Comparison of ENCODE assay signal across 8 cellular contexts in the genomic region with DNA sequence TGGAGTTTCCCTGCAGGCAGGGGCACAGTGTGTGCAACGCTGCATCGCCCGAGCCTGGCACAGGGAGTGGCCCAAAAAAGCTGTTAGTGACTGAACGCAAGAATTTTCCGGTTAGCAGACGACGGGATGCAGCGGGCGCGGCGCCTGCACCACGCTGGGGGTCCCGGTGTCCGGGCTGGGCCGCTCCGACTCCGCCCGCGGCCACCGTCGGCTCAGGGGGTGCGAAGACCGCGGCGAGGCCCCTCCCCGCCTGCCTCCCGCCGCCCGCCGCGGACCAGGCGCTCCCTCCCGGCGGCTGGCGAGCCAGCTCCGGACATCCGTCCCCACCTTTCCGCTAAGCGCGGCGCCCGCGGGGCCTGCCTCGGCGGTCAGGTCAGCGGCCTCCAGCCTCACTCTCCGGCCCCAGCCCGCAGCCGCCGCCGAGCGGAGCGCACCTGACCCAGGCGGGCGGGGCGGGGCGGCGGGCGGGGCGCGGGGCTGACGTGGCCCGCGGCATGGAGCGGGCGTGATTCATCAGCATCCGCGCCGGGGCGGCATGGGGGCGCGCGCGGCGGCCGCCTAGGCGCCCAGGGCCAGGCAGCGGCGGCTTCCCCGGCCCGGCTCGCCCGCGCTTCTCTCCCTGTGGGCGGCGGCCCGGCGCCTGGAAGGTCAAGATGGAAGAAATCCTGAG. TPM values are rescaled to one million over a fixed set of nuclear protein-coding genes. Genes with fewer than 3 reads are reported as not detected.
DNase-seq lines count a peak whose midpoint lies in the region; ATAC-seq, FAIRE-seq and TF ChIP-seq lines count a peak whose summit lies in the region.

A gene with protein sequence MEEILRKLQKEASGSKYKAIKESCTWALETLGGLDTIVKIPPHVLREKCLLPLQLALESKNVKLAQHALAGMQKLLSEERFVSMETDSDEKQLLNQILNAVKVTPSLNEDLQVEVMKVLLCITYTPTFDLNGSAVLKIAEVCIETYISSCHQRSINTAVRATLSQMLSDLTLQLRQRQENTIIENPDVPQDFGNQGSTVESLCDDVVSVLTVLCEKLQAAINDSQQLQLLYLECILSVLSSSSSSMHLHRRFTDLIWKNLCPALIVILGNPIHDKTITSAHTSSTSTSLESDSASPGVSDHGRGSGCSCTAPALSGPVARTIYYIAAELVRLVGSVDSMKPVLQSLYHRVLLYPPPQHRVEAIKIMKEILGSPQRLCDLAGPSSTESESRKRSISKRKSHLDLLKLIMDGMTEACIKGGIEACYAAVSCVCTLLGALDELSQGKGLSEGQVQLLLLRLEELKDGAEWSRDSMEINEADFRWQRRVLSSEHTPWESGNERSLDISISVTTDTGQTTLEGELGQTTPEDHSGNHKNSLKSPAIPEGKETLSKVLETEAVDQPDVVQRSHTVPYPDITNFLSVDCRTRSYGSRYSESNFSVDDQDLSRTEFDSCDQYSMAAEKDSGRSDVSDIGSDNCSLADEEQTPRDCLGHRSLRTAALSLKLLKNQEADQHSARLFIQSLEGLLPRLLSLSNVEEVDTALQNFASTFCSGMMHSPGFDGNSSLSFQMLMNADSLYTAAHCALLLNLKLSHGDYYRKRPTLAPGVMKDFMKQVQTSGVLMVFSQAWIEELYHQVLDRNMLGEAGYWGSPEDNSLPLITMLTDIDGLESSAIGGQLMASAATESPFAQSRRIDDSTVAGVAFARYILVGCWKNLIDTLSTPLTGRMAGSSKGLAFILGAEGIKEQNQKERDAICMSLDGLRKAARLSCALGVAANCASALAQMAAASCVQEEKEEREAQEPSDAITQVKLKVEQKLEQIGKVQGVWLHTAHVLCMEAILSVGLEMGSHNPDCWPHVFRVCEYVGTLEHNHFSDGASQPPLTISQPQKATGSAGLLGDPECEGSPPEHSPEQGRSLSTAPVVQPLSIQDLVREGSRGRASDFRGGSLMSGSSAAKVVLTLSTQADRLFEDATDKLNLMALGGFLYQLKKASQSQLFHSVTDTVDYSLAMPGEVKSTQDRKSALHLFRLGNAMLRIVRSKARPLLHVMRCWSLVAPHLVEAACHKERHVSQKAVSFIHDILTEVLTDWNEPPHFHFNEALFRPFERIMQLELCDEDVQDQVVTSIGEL (N-terminal part only) (plus strand): TSS at position 506 of the 670 bp plus-strand sequence. CDS start 148 bp downstream, at position 654.

- no peaks in the 10 kb centered on the region for H3K9me3 Mint-ChIP-seq in stimulated activated memory B cell treated with anti-CD40 and anti-IgM and Interleukin-4, amounts not matched to agents 10 μg/mL and 1 μg/mL and 100 μg/mL, for 72 hours

- no peak within 1 kb of the TSS for H3K27ac Mint-ChIP-seq in stimulated activated memory B cell treated with anti-CD40 and anti-IgM and Interleukin-4, amounts not matched to agents 10 μg/mL and 1 μg/mL and 100 μg/mL, for 72 hours

- DNase-seq in GM12892 (ENCODE audit: insufficient read length): peak; percentile 31
- DNase-seq in NCI-H510A treated with DMSO at 0.1 percent for 48 hours (lab: John Stamatoyannopoulos, UW): peak; percentile 34
- peak; percentile 65 for DNase-seq in activated T-cell treated with anti-CD3 and anti-CD28 coated beads, Interleukin-2, amount 50 U/mL, for 1 hour
- peak; percentile 19 for DNase-seq in myocyte (ENCODE audit: low read depth)

- FAIRE-seq in GM12892 (lab: Jason Lieb, UNC): no peak

- H3K4me3 Mint-ChIP-seq in stimulated activated memory B cell treated with anti-CD40 and anti-IgM and Interleukin-4, amounts not matched to agents 10 μg/mL and 1 μg/mL and 100 μg/mL, for 72 hours: peak within 1 kb of the TSS; percentile 73

- peaks cover 58% of the 10 kb centered on the region for H3K27me3 Mint-ChIP-seq in stimulated activated memory B cell treated with anti-CD40 and anti-IgM and Interleukin-4, amounts not matched to agents 10 μg/mL and 1 μg/mL and 100 μg/mL, for 72 hours

- ATAC-seq in HG02642 (IDR thresholded peaks at IDR 0.05; ENCODE audit: poor library complexity, unreplicated experiment) (peak; percentile 81), esophagus mucosa (peak; percentile 92), HG03378 (IDR thresholded peaks at IDR 0.05; ENCODE audit: unreplicated experiment) (no peak)
- ATAC-seq in stimulated activated memory B cell treated with anti-CD40 and anti-IgM and Interleukin-4, amounts not matched to agents 10 μg/mL and 1 μg/mL and 100 μg/mL, for 72 hours: peak; percentile 88

- no peaks in the 10 kb centered on the region for H3K36me3 Mint-ChIP-seq in stimulated activated memory B cell treated with anti-CD40 and anti-IgM and Interleukin-4, amounts not matched to agents 10 μg/mL and 1 μg/mL and 100 μg/mL, for 72 hours

- H3K4me1 Mint-ChIP-seq in stimulated activated memory B cell treated with anti-CD40 and anti-IgM and Interleukin-4, amounts not matched to agents 10 μg/mL and 1 μg/mL and 100 μg/mL, for 72 hours: peaks cover 7% of the 10 kb centered on the region

- TF ChIP-seq POLR2A in GM12892 (IDR thresholded peaks at IDR 0.05; ENCODE audit: low read depth, low read length): no peak

RNA-seq across cellular contexts. Expression of the gene that starts here (rescaled TPM):
- polyA plus RNA-seq in GM12892 (2012; ENCODE audit: missing spikeins): 0.19 TPM
- total RNA-seq in esophagus mucosa: 1.2 TPM
- total RNA-seq in myocyte: 0.03 and 0.05 TPM in 2 replicates
- 0.03 TPM for polyA plus RNA-seq in myocyte (2012)

Comparison
In these comparisons a context has a peak if more than half of its experiments do, and no peak if none do; other contexts are left out.
1. Peak in DNase-seq in myocyte; RNA of the gene not detected or under 1 TPM.